8 cellular contexts compared by ENCODE assay signal in the genomic region with DNA sequence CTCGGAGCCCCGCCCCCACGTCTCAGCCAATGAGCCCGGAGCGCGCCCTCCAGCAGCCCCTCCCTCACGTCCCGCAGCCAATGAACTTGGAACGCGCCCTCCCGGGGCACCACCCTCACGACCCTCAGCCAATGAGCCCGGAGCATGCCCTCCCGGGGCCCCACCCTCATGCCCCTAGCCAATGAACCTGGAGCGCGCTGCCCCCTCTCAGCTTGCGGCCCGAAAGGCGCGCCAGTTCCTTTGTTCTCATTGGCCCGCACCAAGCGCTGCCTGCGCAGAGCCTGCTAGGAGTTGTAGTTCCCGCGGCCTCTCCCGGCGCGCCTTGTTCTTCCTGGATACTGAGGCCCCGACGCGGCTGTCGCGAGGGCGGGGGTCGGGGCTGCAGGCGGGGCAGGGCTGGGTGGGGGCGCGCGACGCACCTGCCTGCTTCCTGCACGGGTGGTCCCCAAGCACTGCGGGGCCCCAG. TPM values are rescaled to one million over a fixed set of nuclear protein-coding genes. Genes with fewer than 3 reads are reported as not detected.
DNase-seq lines count a peak whose midpoint lies in the region; ATAC-seq and TF ChIP-seq lines count a peak whose summit lies in the region.

A gene (plus strand): TSS at position 325 of the 466 bp plus-strand sequence. CDS start 339 bp downstream, outside the sequence.

- peak within 1 kb of the TSS; percentile 84 for H3K27ac Mint-ChIP-seq in neural crest cell (ENCODE audit: unreplicated experiment)
- peak within 1 kb of the TSS; percentile 61 to 93 for H3K27ac Mint-ChIP-seq in stimulated activated naive CD8-positive, alpha-beta T cell treated with anti-CD3 and anti-CD28 coated beads, Interleukin-15, amount 100 ng/mL, for 72 hours

- no peaks in the 10 kb centered on the region for H3K27me3 ChIP-seq in foreskin keratinocyte

- H3K27ac ChIP-seq in SK-N-MC (no peak within 1 kb of the TSS), foreskin keratinocyte (no peak within 1 kb of the TSS)

- H3K9me3 Mint-ChIP-seq in neural crest cell: no peaks in the 10 kb centered on the region
- no peaks in the 10 kb centered on the region for H3K9me3 Mint-ChIP-seq in stimulated activated naive CD8-positive, alpha-beta T cell treated with anti-CD3 and anti-CD28 coated beads, Interleukin-15, amount 100 ng/mL, for 72 hours

- peak within 1 kb of the TSS; percentile 85 for H3K9ac ChIP-seq in SK-N-MC (ENCODE audit: insufficient read length)

- peaks cover 6% of the 10 kb centered on the region for H3K27me3 Mint-ChIP-seq in neural crest cell (ENCODE audit: low read depth)
- H3K27me3 Mint-ChIP-seq in stimulated activated naive CD8-positive, alpha-beta T cell treated with anti-CD3 and anti-CD28 coated beads, Interleukin-15, amount 100 ng/mL, for 72 hours: no peaks in the 10 kb centered on the region

- ATAC-seq in HG02588 (IDR thresholded peaks at IDR 0.05; ENCODE audit: unreplicated experiment): peak; percentile 82
- ATAC-seq in foreskin keratinocyte: peak; percentile 88
- peak; percentile 96 for ATAC-seq in stimulated activated naive CD8-positive, alpha-beta T cell treated with anti-CD3 and anti-CD28 coated beads, Interleukin-15, amount 100 ng/mL, for 72 hours

- no peak for TF ChIP-seq CTCF in foreskin keratinocyte (conservative IDR thresholded peaks at IDR 0.05)
- TF ChIP-seq CTCF in neural crest cell (conservative IDR thresholded peaks at IDR 0.05): no peak

- H3K36me3 ChIP-seq in SK-N-MC (ENCODE audit: insufficient read depth, low read length): no peaks in the 10 kb centered on the region

- peak; percentile 100 for DNase-seq in GDM1 (lab: John Stamatoyannopoulos, UW)
- DNase-seq in NCI-H1048 (lab: John Stamatoyannopoulos, UW): peak; percentile 98
- DNase-seq in SK-N-MC (ENCODE audit: low read depth, low spot score): peak; percentile 96
- peak; percentile 100 for DNase-seq in activated naive CD4-positive, alpha-beta T cell treated with Interleukin-2 at 50 U/mL for 16 hours
- DNase-seq in foreskin keratinocyte: peak; percentile 96 to 98
- DNase-seq in neural crest cell (ENCODE audit: low read depth, low spot score): peak; percentile 99
- DNase-seq in stimulated activated naive CD8-positive, alpha-beta T cell treated with anti-CD3 and anti-CD28 coated beads, Interleukin-15, amount 100 ng/mL, for 72 hours: peak; percentile 100

- peak within 1 kb of the TSS; percentile 97 for H3K4me3 Mint-ChIP-seq in neural crest cell
- H3K4me3 Mint-ChIP-seq in stimulated activated naive CD8-positive, alpha-beta T cell treated with anti-CD3 and anti-CD28 coated beads, Interleukin-15, amount 100 ng/mL, for 72 hours: peak within 1 kb of the TSS; percentile 86 to 93

- no peaks in the 10 kb centered on the region for H3K4me1 ChIP-seq in foreskin keratinocyte

- no peaks in the 10 kb centered on the region for H3K9me3 ChIP-seq in SK-N-MC (ENCODE audit: low read depth, low read length)

- peak within 1 kb of the TSS; percentile 98 for H3K4me3 ChIP-seq in SK-N-MC

- peaks cover 18% of the 10 kb centered on the region for H3K4me1 Mint-ChIP-seq in neural crest cell
- peaks cover 54% of the 10 kb centered on the region for H3K4me1 Mint-ChIP-seq in stimulated activated naive CD8-positive, alpha-beta T cell treated with anti-CD3 and anti-CD28 coated beads, Interleukin-15, amount 100 ng/mL, for 72 hours

- H3K36me3 Mint-ChIP-seq in neural crest cell (ENCODE audit: low read depth): no peaks in the 10 kb centered on the region

RNA-seq across cellular contexts. Expression of the gene that starts here (rescaled TPM):
- 15.9 and 16.2 TPM in 2 replicates for total RNA-seq in foreskin keratinocyte
- polyA plus RNA-seq in foreskin keratinocyte: 12.7 and 12.8 TPM in 2 replicates
- total RNA-seq in neural crest cell: 55.7 and 63.5 TPM in 2 replicates
